ENCODE assay signal across 1 cellular context in genomic region chr10:98134431-98135221, GRCh38.
TF ChIP-seq lines count a peak whose summit lies in the region.

R3HCC1L (plus strand) TSS chr10:98134657; CDS start chr10:98208115, 73,458 bp downstream.

TF ChIP-seq in HepG2, 621 proteins besides CTCF, POLR2A, EP300 and RAD21 (continued from another document and continues in another):
- TF ChIP-seq ZNF142 (CRISPR knock-in tag; IDR thresholded peaks at IDR 0.05) (no peak), RBM22 (optimal IDR thresholded peaks at IDR 0.05; ENCODE audit: low read length) (no peak), HNRNPK (IDR thresholded peaks at IDR 0.05; ENCODE audit: low read depth, low read length, poor library complexity, severe bottlenecking) (peak; percentile 49), ZNF567 (CRISPR knock-in tag; IDR thresholded peaks at IDR 0.05; ENCODE audit: borderline replicate concordance) (0 out of 2 replicates have a peak, but pooled peaks have one; percentile 43), HES4 (CRISPR knock-in tag; IDR thresholded peaks at IDR 0.05; ENCODE audit: borderline replicate concordance) (no peak; the same call in 1 of the 2 replicates), ZNF704 (CRISPR knock-in tag; IDR thresholded peaks at IDR 0.05; ENCODE audit: borderline replicate concordance) (0 out of 2 replicates have a peak, but pooled peaks have one; percentile 31), CEBPG (CRISPR knock-in tag; IDR thresholded peaks at IDR 0.05) (no peak), IKZF5 (CRISPR knock-in tag; IDR thresholded peaks at IDR 0.05) (peak; percentile 46; the same call in 1 of the 2 replicates), RORA (CRISPR knock-in tag; IDR thresholded peaks at IDR 0.05) (no peak), TARDBP (CRISPR knock-in tag; IDR thresholded peaks at IDR 0.05) (peak; percentile 75), RBFOX2 (IDR thresholded peaks at IDR 0.05; ENCODE audit: low read depth, low read length) (peak; percentile 95), MAFK (conservative IDR thresholded peaks at IDR 0.05 in 1 of 2, IDR thresholded peaks at IDR 0.05 in 1 of 2; ENCODE audit: low read length in 2 of 2) (no peak), UBTF (CRISPR knock-in tag; IDR thresholded peaks at IDR 0.05) (peak; percentile 65), ZNF224 (CRISPR knock-in tag; IDR thresholded peaks at IDR 0.05) (no peak), ZNF879 (CRISPR knock-in tag; IDR thresholded peaks at IDR 0.05) (no peak), HNRNPL (IDR thresholded peaks at IDR 0.05; ENCODE audit: low read depth, low read length) (0 out of 2 replicates have a peak, but pooled peaks have one; percentile 37), GATAD2A (CRISPR knock-in tag; IDR thresholded peaks at IDR 0.05) (no peak; the same call in 1 of the 2 replicates), POLR2AphosphoS2 (IDR thresholded peaks at IDR 0.05; ENCODE audit: low read depth, low read length) (no peak), ZNF577 (CRISPR knock-in tag; IDR thresholded peaks at IDR 0.05; ENCODE audit: borderline replicate concordance, low read depth) (no peak), ZNF598 (CRISPR knock-in tag; IDR thresholded peaks at IDR 0.05; ENCODE audit: borderline replicate concordance) (0 out of 2 replicates have a peak, but pooled peaks have one; percentile 18), ZNF570 (CRISPR knock-in tag; IDR thresholded peaks at IDR 0.05; ENCODE audit: borderline replicate concordance) (no peak), CSRNP2 (CRISPR knock-in tag; conservative IDR thresholded peaks at IDR 0.05; ENCODE audit: low read depth) (no peak), NFYC (CRISPR knock-in tag; IDR thresholded peaks at IDR 0.05) (peak; percentile 44; the same call in 1 of the 2 replicates), GMEB1 (CRISPR knock-in tag; IDR thresholded peaks at IDR 0.05; ENCODE audit: borderline replicate concordance) (peak; percentile 94), HDAC2 (CRISPR knock-in tag; IDR thresholded peaks at IDR 0.05) (peak; percentile 56; the same call in 1 of the 2 replicates), BRCA1 (CRISPR knock-in tag; IDR thresholded peaks at IDR 0.05) (peak; percentile 47; the same call in 1 of the 2 replicates), HIC2 (CRISPR knock-in tag; IDR thresholded peaks at IDR 0.05; ENCODE audit: low read depth) (no peak), CCDC6 (CRISPR knock-in tag; IDR thresholded peaks at IDR 0.05) (no peak), FOXK1 (CRISPR knock-in tag; IDR thresholded peaks at IDR 0.05; ENCODE audit: borderline replicate concordance, low read depth) (peak; percentile 66), MYC (CRISPR knock-in tag; IDR thresholded peaks at IDR 0.05; ENCODE audit: borderline replicate concordance) (peak; percentile 53; the same call in 1 of the 2 replicates), KDM6A (CRISPR knock-in tag; IDR thresholded peaks at IDR 0.05; ENCODE audit: low read depth) (no peak), ZNF607 (CRISPR knock-in tag; IDR thresholded peaks at IDR 0.05; ENCODE audit: borderline replicate concordance) (peak; percentile 48; the same call in 1 of the 2 replicates), PCBP2 (optimal IDR thresholded peaks at IDR 0.05; ENCODE audit: low read depth, low read length, poor library complexity, severe bottlenecking) (no peak), ELF4 (CRISPR knock-in tag; IDR thresholded peaks at IDR 0.05; ENCODE audit: borderline replicate concordance) (0 out of 2 replicates have a peak, but pooled peaks have one; percentile 35), MIER2 (CRISPR knock-in tag; IDR thresholded peaks at IDR 0.05) (0 out of 2 replicates have a peak, but pooled peaks have one; percentile 40), TOPORS (CRISPR knock-in tag; IDR thresholded peaks at IDR 0.05) (peak; percentile 73; the same call in 1 of the 2 replicates), ZNF296 (CRISPR knock-in tag; conservative IDR thresholded peaks at IDR 0.05) (no peak), YEATS4 (CRISPR knock-in tag; IDR thresholded peaks at IDR 0.05; ENCODE audit: borderline replicate concordance) (peak; percentile 53; the same call in 1 of the 2 replicates), EEA1 (CRISPR knock-in tag; IDR thresholded peaks at IDR 0.05; ENCODE audit: borderline replicate concordance) (no peak), ZNF761 (CRISPR knock-in tag; conservative IDR thresholded peaks at IDR 0.05) (peak; percentile 32; the same call in 1 of the 2 replicates), ZBTB33 (CRISPR knock-in tag; IDR thresholded peaks at IDR 0.05) (no peak), ZNF564 (CRISPR knock-in tag; IDR thresholded peaks at IDR 0.05) (0 out of 2 replicates have a peak, but pooled peaks have one; percentile 55), SIN3B (IDR thresholded peaks at IDR 0.05; ENCODE audit: low read length) (0 out of 2 replicates have a peak, but pooled peaks have one; percentile 27)
